Comparison of ENCODE assay signal across 15 cellular contexts in the genomic region with DNA sequence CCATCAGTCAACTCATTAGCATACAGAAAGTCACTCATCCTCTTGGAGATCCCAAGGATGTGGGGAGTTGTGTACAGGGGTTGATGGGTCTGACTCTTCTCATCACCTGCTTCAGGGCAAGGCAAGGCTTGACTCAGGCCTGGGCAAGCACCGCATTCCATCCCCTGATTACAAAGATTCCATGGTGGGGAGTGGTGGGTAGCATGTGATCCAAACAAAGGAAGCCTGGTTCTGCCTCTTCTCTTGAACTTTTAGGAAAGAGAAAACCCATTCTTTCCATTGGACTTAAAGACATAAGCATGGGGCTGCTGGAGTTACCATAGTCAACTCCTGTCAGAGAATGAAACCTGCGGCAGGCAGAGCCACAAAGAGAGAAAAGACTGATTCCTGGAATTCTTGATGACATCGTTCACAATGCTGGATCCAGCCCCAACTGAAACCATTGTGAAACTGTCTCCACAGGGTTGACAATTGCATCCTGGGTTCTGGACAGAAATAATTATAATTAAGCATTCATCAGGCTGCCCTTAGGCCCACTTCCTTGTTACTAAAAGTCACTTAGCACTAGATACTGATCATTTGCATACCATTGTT.
DNase-seq lines count a peak whose midpoint lies in the region; ATAC-seq and TF ChIP-seq lines count a peak whose summit lies in the region.
"Had no signal": no experiment of that assay in that cellular context is flagged by ENCODE, and none has a peak within 500 bp of the region (broad histone marks: within the 10 kb centered on the region; RNA-seq: fewer than 3 reads in every experiment).

No MANE protein-coding gene starts in this region.

- H3K56ac ChIP-seq in H9 (ENCODE audit: insufficient read length, low read depth, low read length) = no peak overlapping the region

- H3K4me2 ChIP-seq in PC-9 (peak overlapping the region; percentile 44; the same call in 1 of the 2 replicates), H9 (ENCODE audit: insufficient read depth, insufficient read length, low read length) (no peak overlapping the region)

- no peaks in the 10 kb centered on the region for H3K9me2 ChIP-seq in PC-9 (ENCODE audit: insufficient read depth)

- H3K79me2 ChIP-seq in PC-9 (ENCODE audit: low read depth) = no peaks in the 10 kb centered on the region
- H3K79me2 ChIP-seq in H9 (ENCODE audit: insufficient read depth, low read length) = no peaks in the 10 kb centered on the region

- intact Hi-C loops in PC-9 (cut with micrococcal nuclease; ENCODE audit: unreplicated experiment) = loop anchor here (1.0 kb wide), 1 partner anchor 37 kb away; no protein-coding TSS in a partner anchor
- intact Hi-C loops in naive thymus-derived CD4-positive, alpha-beta T cell (cut with micrococcal nuclease) = no loop called here

- H4K91ac ChIP-seq in H9 (ENCODE audit: insufficient read length, low read depth, low read length) = no peak overlapping the region

- H3K23me2 ChIP-seq in H9 (ENCODE audit: insufficient read length, low read depth, low read length, poor library complexity, severe bottlenecking) = no peaks in the 10 kb centered on the region

- H3K14ac ChIP-seq in H9 (ENCODE audit: insufficient read depth, low read length) = no peak overlapping the region

- POLR2A ChIA-PET in PC-9 (lab: Charles Lee; ENCODE audit: unreplicated experiment) = no interaction called here
- POLR2A ChIA-PET in naive thymus-derived CD4-positive, alpha-beta T cell (lab: Charles Lee) = no interaction called here

- no peak overlapping the region for H3K27ac Mint-ChIP-seq in naive thymus-derived CD4-positive, alpha-beta T cell
- H3K27ac Mint-ChIP-seq in H9 = no peak overlapping the region
- H3K27ac Mint-ChIP-seq: activated T-helper 17 cell treated with anti-CD3 and anti-CD28 coated beads, Interleukin-2, amount 50 U/mL, for 72 hours had no signal

- H4K20me1 ChIP-seq in PC-9 (ENCODE audit: insufficient read depth) (no peaks in the 10 kb centered on the region), H9 (ENCODE audit: control insufficient read depth, insufficient read depth, insufficient read length) (no peaks in the 10 kb centered on the region)

- ATAC-seq in naive thymus-derived CD4-positive, alpha-beta T cell = no peak
- ATAC-seq: activated T-helper 17 cell treated with anti-CD3 and anti-CD28 coated beads, Interleukin-2, amount 50 U/mL, for 72 hours; stimulated activated naive CD8-positive, alpha-beta T cell treated with anti-CD3 and anti-CD28 coated beads, Interleukin-15, Interleukin-2, amounts not matched to agents 100 U/mL and 50 U/mL, for 24 hours had no signal

- no peak overlapping the region for H4K8ac ChIP-seq in H9 (replicated peaks; ENCODE audit: insufficient read length, low read depth, low read length)

- BruUV-seq in PC-9 (replicated peaks; lab: Mats Ljungman, UMichigan) = no TSS peak

- no peak overlapping the region for H2BK15ac ChIP-seq in H9 (ENCODE audit: low read depth, low read length)

- no peak overlapping the region for H2BK20ac ChIP-seq in H9 (ENCODE audit: low read depth, low read length, poor library complexity, severe bottlenecking)

- H3K9me3 Mint-ChIP-seq in naive thymus-derived CD4-positive, alpha-beta T cell = peaks cover 0 to 2% (median 0%) of the 10 kb centered on the region in 11 donors
- H3K9me3 Mint-ChIP-seq in H9 = peaks cover under 1 to 5% of the 10 kb centered on the region in 2 experiments; a peak in 3 of 5 replicates
- H3K9me3 Mint-ChIP-seq: activated T-helper 17 cell treated with anti-CD3 and anti-CD28 coated beads, Interleukin-2, amount 50 U/mL, for 72 hours had no signal

- no peak overlapping the region for H2AFZ ChIP-seq in PC-9
- H2AFZ ChIP-seq in H9 (ENCODE audit: low read length) = no peak overlapping the region

- no peak overlapping the region for H3K9ac ChIP-seq in H9 (ENCODE audit: extremely low read depth, insufficient read length, low read length)

- H3K4ac ChIP-seq in H9 (ENCODE audit: low read depth, low read length) = no peak overlapping the region

- no peak overlapping the region for H3K4me3 ChIP-seq in PC-9
- no peak overlapping the region for H3K4me3 ChIP-seq in fibroblast of the aortic adventitia (ENCODE audit: low read depth, low read length)
- H3K4me3 ChIP-seq in naive thymus-derived CD4-positive, alpha-beta T cell (ENCODE audit: low read length) = no peak overlapping the region
- H3K4me3 ChIP-seq: dorsolateral prefrontal cortex, SJCRH30 had no signal

- H3K36me3 Mint-ChIP-seq in naive thymus-derived CD4-positive, alpha-beta T cell = no peaks in the 10 kb centered on the region
- H3K36me3 Mint-ChIP-seq in H9 (ENCODE audit: insufficient read depth in 1 of 3, low read depth in 3 of 3) = peaks cover 0 to 5% (median under 1%) of the 10 kb centered on the region in 3 experiments; a peak in 3 of 7 replicates

- H3K9me3 ChIP-seq in PC-9 (ENCODE audit: insufficient read depth, low read depth) (no peaks in the 10 kb centered on the region; the same call in 1 of the 2 replicates), H9 (ENCODE audit: control insufficient read depth, low read depth, low read length) (no peaks in the 10 kb centered on the region)
- H3K9me3 ChIP-seq in naive thymus-derived CD4-positive, alpha-beta T cell (ENCODE audit: control insufficient read depth in 2 of 3, low read length in 3 of 3) = no peaks in the 10 kb centered on the region
- H3K9me3 ChIP-seq: SJCRH30 had no signal

- H3F3A ChIP-seq in PC-9 (ENCODE audit: insufficient read depth, low read depth) = no peaks in the 10 kb centered on the region

- no peaks in the 10 kb centered on the region for H3K36me3 ChIP-seq in PC-9 (ENCODE audit: low read depth)
- H3K36me3 ChIP-seq in naive thymus-derived CD4-positive, alpha-beta T cell (ENCODE audit: control insufficient read depth in 2 of 3, insufficient read depth in 3 of 3, low read length in 3 of 3) = no peaks in the 10 kb centered on the region
- H3K36me3 ChIP-seq: SJCRH30 had no signal

- H3K27me3 Mint-ChIP-seq in naive thymus-derived CD4-positive, alpha-beta T cell = peaks cover 6 to 31% (median 16%) of the 10 kb centered on the region in 5 donors
- peaks cover 2% of the 10 kb centered on the region; the same call in 1 of the 2 replicates for H3K27me3 Mint-ChIP-seq in H9 (ENCODE audit: low read depth)

- TF ChIP-seq CTCF in PC-9 (conservative IDR thresholded peaks at IDR 0.05) (no peak), fibroblast of the aortic adventitia (IDR thresholded peaks at IDR 0.05; ENCODE audit: insufficient read depth, low read length) (no peak), H9 (conservative IDR thresholded peaks at IDR 0.05) (no peak)

- H3K27ac ChIP-seq in PC-9 = peak overlapping the region; percentile 43
- H3K27ac ChIP-seq in naive thymus-derived CD4-positive, alpha-beta T cell (ENCODE audit: low read depth, low read length) = no peak overlapping the region
- no peak overlapping the region for H3K27ac ChIP-seq in H9 (ENCODE audit: insufficient read length, low read depth, low read length)
- H3K27ac ChIP-seq: dorsolateral prefrontal cortex, SJCRH30 had no signal

- H2BK12ac ChIP-seq in H9 (ENCODE audit: insufficient read length, low read depth, low read length) = no peak overlapping the region

- no peak overlapping the region for H2BK5ac ChIP-seq in H9 (ENCODE audit: insufficient read length, low read length)

- H3K23ac ChIP-seq in H9 (ENCODE audit: insufficient read length, low read depth, low read length) = no peak overlapping the region

- no peak overlapping the region for H2AK5ac ChIP-seq in H9 (ENCODE audit: insufficient read length, low read length)

- H3K18ac ChIP-seq in H9 (ENCODE audit: insufficient read length, low read depth, low read length) = no peak overlapping the region

- peaks cover 0 to 1% (median 0%) of the 10 kb centered on the region in 7 donors for H3K4me1 Mint-ChIP-seq in naive thymus-derived CD4-positive, alpha-beta T cell
- H3K4me1 Mint-ChIP-seq in H9 = peaks cover 29 to 30% of the 10 kb centered on the region in 2 experiments

- no CpG with 5 or more reads among the region's 3 CpGs for WGBS in H9 (ENCODE audit: extremely low coverage, insufficient read length, low lambda C conversion rate)

- H3T11ph ChIP-seq in H9 (ENCODE audit: low read length) = no peak overlapping the region

- H3K4me1 ChIP-seq in PC-9 (replicated peaks; ENCODE audit: insufficient read depth) (peaks cover 28% of the 10 kb centered on the region), H9 (ENCODE audit: insufficient read depth, low read length) (peaks cover 6% of the 10 kb centered on the region; the same call in 1 of the 2 replicates)
- no peaks in the 10 kb centered on the region for H3K4me1 ChIP-seq in naive thymus-derived CD4-positive, alpha-beta T cell (ENCODE audit: control insufficient read depth in 2 of 2, insufficient read depth in 2 of 2, low read length in 2 of 2)
- H3K4me1 ChIP-seq: SJCRH30 had no signal

- H3K79me1 ChIP-seq in H9 (ENCODE audit: insufficient read depth, low read depth, low read length, poor library complexity, severe bottlenecking) = no peaks in the 10 kb centered on the region

- CTCF ChIA-PET in PC-9 (lab: Charles Lee) = no interaction called here
- CTCF ChIA-PET in naive thymus-derived CD4-positive, alpha-beta T cell (lab: Charles Lee) = no interaction called here

- H3K27me3 ChIP-seq in PC-9 (ENCODE audit: insufficient read depth, low read depth) (peaks cover 51% of the 10 kb centered on the region), H9 (ENCODE audit: insufficient read depth, low read length) (no peaks in the 10 kb centered on the region)
- no peaks in the 10 kb centered on the region for H3K27me3 ChIP-seq in naive thymus-derived CD4-positive, alpha-beta T cell (ENCODE audit: control insufficient read depth in 2 of 2, insufficient read depth in 2 of 2, low read length in 2 of 2)

- no peak overlapping the region for H2BK120ac ChIP-seq in H9 (ENCODE audit: low read depth, low read length, poor library complexity, severe bottlenecking)

- DNase-seq in EH (ENCODE audit: low read depth) (peak; percentile 43), PC-9 (peak; percentile 41 to 66), fibroblast of the aortic adventitia (ENCODE audit: low read depth) (peak; percentile 18), renal cortical epithelial cell (ENCODE audit: low read depth) (peak; percentile 33), NCI-H2081 treated with DMSO at 0.1 percent for 48 hours (lab: John Stamatoyannopoulos, UW) (no peak), NCI-H1105 treated with DMSO at 0.1 percent for 48 hours (lab: John Stamatoyannopoulos, UW) (no peak), H9 (no peak)
- DNase-seq in naive thymus-derived CD4-positive, alpha-beta T cell = no peak
- DNase-seq: aorta; DND-41; dorsolateral prefrontal cortex; NCI-H1092 treated with DMSO at 0.1 percent for 48 hours; SJCRH30; stimulated activated naive CD8-positive, alpha-beta T cell treated with anti-CD3 and anti-CD28 coated beads, Interleukin-15, Interleukin-2, amounts not matched to agents 100 U/mL and 50 U/mL, for 24 hours had no signal

- H4K5ac ChIP-seq in H9 (ENCODE audit: insufficient read length, low read depth, low read length) = no peak overlapping the region

- no peak overlapping the region for H3K4me3 Mint-ChIP-seq in naive thymus-derived CD4-positive, alpha-beta T cell
- H3K4me3 Mint-ChIP-seq in H9 = no peak overlapping the region
- H3K4me3 Mint-ChIP-seq: activated T-helper 17 cell treated with anti-CD3 and anti-CD28 coated beads, Interleukin-2, amount 50 U/mL, for 72 hours had no signal

Comparison
In these comparisons a context has a peak if more than half of its experiments do, and no peak if none do; other contexts are left out.
1. DNase-seq: peak in EH (single experiment), PC-9 (2 of 2), fibroblast of the aortic adventitia (single experiment) and renal cortical epithelial cell (single experiment); none in NCI-H2081 treated with DMSO at 0.1 percent for 48 hours (single experiment), NCI-H1105 treated with DMSO at 0.1 percent for 48 hours (single experiment), naive thymus-derived CD4-positive, alpha-beta T cell (0 of 9) and H9 (single experiment).